ENCODE assay signal across 8 cellular contexts in the genomic region with DNA sequence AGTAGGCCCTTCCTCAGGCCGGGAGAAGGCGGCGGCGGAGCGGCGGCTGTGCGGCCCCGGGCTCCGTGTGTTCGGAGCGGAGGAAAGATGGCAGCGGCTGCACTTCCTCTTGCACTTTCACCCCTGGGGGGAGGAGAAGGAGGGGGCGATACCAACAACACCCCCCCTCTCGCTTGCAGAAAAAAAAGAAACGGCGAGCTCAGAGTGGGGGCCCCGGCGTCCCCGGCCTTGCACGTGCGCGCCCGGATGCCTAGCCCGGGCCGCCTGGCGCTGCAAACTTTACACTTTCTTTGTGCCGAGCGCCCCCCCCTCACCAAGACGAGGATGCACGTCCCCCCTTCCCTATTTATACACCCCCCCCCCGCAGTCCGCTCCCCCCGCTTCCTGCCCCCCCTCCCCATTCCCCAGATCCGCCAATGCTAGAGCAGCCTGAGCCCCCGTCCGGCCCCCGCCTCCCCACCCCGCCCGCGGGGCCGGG. TPM values are rescaled to one million over a fixed set of nuclear protein-coding genes. Genes with fewer than 3 reads are reported as not detected.
DNase-seq lines count a peak whose midpoint lies in the region; ATAC-seq and TF ChIP-seq lines count a peak whose summit lies in the region.

A gene with protein sequence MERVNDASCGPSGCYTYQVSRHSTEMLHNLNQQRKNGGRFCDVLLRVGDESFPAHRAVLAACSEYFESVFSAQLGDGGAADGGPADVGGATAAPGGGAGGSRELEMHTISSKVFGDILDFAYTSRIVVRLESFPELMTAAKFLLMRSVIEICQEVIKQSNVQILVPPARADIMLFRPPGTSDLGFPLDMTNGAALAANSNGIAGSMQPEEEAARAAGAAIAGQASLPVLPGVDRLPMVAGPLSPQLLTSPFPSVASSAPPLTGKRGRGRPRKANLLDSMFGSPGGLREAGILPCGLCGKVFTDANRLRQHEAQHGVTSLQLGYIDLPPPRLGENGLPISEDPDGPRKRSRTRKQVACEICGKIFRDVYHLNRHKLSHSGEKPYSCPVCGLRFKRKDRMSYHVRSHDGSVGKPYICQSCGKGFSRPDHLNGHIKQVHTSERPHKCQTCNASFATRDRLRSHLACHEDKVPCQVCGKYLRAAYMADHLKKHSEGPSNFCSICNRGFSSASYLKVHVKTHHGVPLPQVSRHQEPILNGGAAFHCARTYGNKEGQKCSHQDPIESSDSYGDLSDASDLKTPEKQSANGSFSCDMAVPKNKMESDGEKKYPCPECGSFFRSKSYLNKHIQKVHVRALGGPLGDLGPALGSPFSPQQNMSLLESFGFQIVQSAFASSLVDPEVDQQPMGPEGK (minus strand): TSS at position 92 of the 478 bp plus-strand sequence. CDS start 744 bp downstream, outside the sequence.

- peaks cover 28% of the 10 kb centered on the region for H3K36me3 ChIP-seq in skeletal muscle satellite cell (ENCODE audit: insufficient read depth, low read length)

- H3K36me3 Mint-ChIP-seq in brain, result peaks cover 11% of the 10 kb centered on the region

- H3K4me1 ChIP-seq in skeletal muscle satellite cell (ENCODE audit: control insufficient read depth, insufficient read depth, low read length), result peaks cover 38% of the 10 kb centered on the region

- no peaks in the 10 kb centered on the region for H3K27me3 ChIP-seq in skeletal muscle satellite cell (ENCODE audit: control insufficient read depth, insufficient read depth, low read length)

- peak within 1 kb of the TSS; percentile 87 to 92 (median 88) for H3K4me3 Mint-ChIP-seq in brain

- H3K9me3 ChIP-seq in iPS-18c (ENCODE audit: control insufficient read depth, insufficient read depth, low read length) (peaks cover 4% of the 10 kb centered on the region), skeletal muscle satellite cell (replicated peaks; ENCODE audit: low read length) (no peaks in the 10 kb centered on the region)

- peaks cover 10% of the 10 kb centered on the region for H3K27me3 Mint-ChIP-seq in brain

- no peak for TF ChIP-seq CTCF in brain (conservative IDR thresholded peaks at IDR 0.05)

- H3K9ac ChIP-seq in skeletal muscle satellite cell (ENCODE audit: low read depth, low read length), result peak within 1 kb of the TSS; percentile 87

- H3K27ac Mint-ChIP-seq in brain, result peak within 1 kb of the TSS; percentile 95 to 98 (median 96)

- H3K4me3 ChIP-seq in iPS-18c (ENCODE audit: insufficient read depth, low read depth, low read length) (peak within 1 kb of the TSS; percentile 92), skeletal muscle satellite cell (ENCODE audit: low read length) (peak within 1 kb of the TSS; percentile 77)

- ATAC-seq in HG02642 (IDR thresholded peaks at IDR 0.05; ENCODE audit: poor library complexity, unreplicated experiment), result no peak

- H3K4me2 ChIP-seq in skeletal muscle satellite cell (ENCODE audit: low read length), result peak within 1 kb of the TSS; percentile 99

- DNase-seq in DMS153 treated with DMSO at 0.1 percent for 48 hours (lab: John Stamatoyannopoulos, UW; ENCODE audit: unreplicated experiment) (peak; percentile 40), GOT3 (lab: John Stamatoyannopoulos, UW) (peak; percentile 39), NCI-H1092 (lab: John Stamatoyannopoulos, UW) (peak; percentile 73)

- peaks cover 0 to 2% (median 0%) of the 10 kb centered on the region in 5 experiments for H3K9me3 Mint-ChIP-seq in brain

- intact Hi-C loops in T-helper 2 cell treated with Interferon-gamma antibody and Interleukin-4, amounts not matched to agents 100 ng/mL and 5 ng/mL, for 36 hours (cut with micrococcal nuclease), result loop anchor here (1.0 to 10.0 kb wide), 4 partner anchors 53 to 405 kb away; a partner anchor contains a TSS

- H3K4me1 Mint-ChIP-seq in brain, result peaks cover 73% of the 10 kb centered on the region

RNA-seq across cellular contexts. Expression of the gene that starts here (rescaled TPM):
- total RNA-seq in T-helper 2 cell treated with Interferon-gamma antibody and Interleukin-4, amounts not matched to agents 100 ng/mL and 5 ng/mL, for 36 hours, result 34.1 and 34.4 TPM in 2 replicates
- 84.9 TPM for polyA plus RNA-seq in brain (ENCODE audit: insufficient read depth, low read depth, low replicate concordance)
- 8.3 and 8.9 TPM in 2 replicates for total RNA-seq in skeletal muscle satellite cell (2012; rRNA removed)
